ENCODE assay signal across 8 cellular contexts in genomic region chr12:123384994-123385376, GRCh38. TPM values are rescaled to one million over a fixed set of nuclear protein-coding genes. Genes with fewer than 3 reads are reported as not detected.
DNase-seq lines count a peak whose midpoint lies in the region; ATAC-seq and TF ChIP-seq lines count a peak whose summit lies in the region.

No MANE protein-coding gene starts in this region.

- ATAC-seq in HG02759 (IDR thresholded peaks at IDR 0.05; ENCODE audit: unreplicated experiment) (no peak), GM21390 (IDR thresholded peaks at IDR 0.05; ENCODE audit: unreplicated experiment) (no peak), HG03159 (IDR thresholded peaks at IDR 0.05; ENCODE audit: unreplicated experiment) (no peak)

- peak overlapping the region; percentile 33 for H3K27ac ChIP-seq in SJCRH30

- H3K4me1 ChIP-seq in HAP-1 (peaks cover 18% of the 10 kb centered on the region), SJCRH30 (peaks cover 12% of the 10 kb centered on the region), skeletal muscle satellite cell (ENCODE audit: control insufficient read depth, insufficient read depth, low read length) (peaks cover 16% of the 10 kb centered on the region)

- peak overlapping the region; percentile 97 for H3K4me2 ChIP-seq in skeletal muscle satellite cell (ENCODE audit: low read length)

- H3K36me3 ChIP-seq in HAP-1 (replicated peaks) = peaks cover 11% of the 10 kb centered on the region
- no peaks in the 10 kb centered on the region for H3K36me3 ChIP-seq in SJCRH30
- H3K36me3 ChIP-seq in skeletal muscle satellite cell (ENCODE audit: insufficient read depth, low read length) = peaks cover 2% of the 10 kb centered on the region

- in situ Hi-C loops in HAP-1 (cut with MboI; ENCODE audit: low sequenced_read_pairs) = no loop called here

- peak overlapping the region; percentile 85 for H3K9ac ChIP-seq in skeletal muscle satellite cell (ENCODE audit: low read depth, low read length)

- peak; percentile 38 for TF ChIP-seq CTCF in fibroblast of the aortic adventitia (IDR thresholded peaks at IDR 0.05; ENCODE audit: insufficient read depth, low read length)

- peak overlapping the region; percentile 92 for H3K4me3 ChIP-seq in HAP-1
- H3K4me3 ChIP-seq in SJCRH30 = peak overlapping the region; percentile 75
- peak overlapping the region; percentile 83 for H3K4me3 ChIP-seq in fibroblast of the aortic adventitia (ENCODE audit: low read depth, low read length)
- peak overlapping the region; percentile 85 for H3K4me3 ChIP-seq in skeletal muscle satellite cell (ENCODE audit: low read length)

- H3K9me3 ChIP-seq in HAP-1 (no peaks in the 10 kb centered on the region), SJCRH30 (replicated peaks) (no peaks in the 10 kb centered on the region), skeletal muscle satellite cell (replicated peaks; ENCODE audit: low read length) (no peaks in the 10 kb centered on the region)

- DNase-seq in HAP-1 (ENCODE audit: low spot score in 2 of 2) = no peak
- DNase-seq in SJCRH30 = no peak
- DNase-seq in fibroblast of the aortic adventitia (ENCODE audit: low read depth) = peak; percentile 87
- DNase-seq in NCI-H1694 (lab: John Stamatoyannopoulos, UW) = no peak

- H3K27me3 ChIP-seq in HAP-1 (ENCODE audit: low read depth) (no peaks in the 10 kb centered on the region), SJCRH30 (no peaks in the 10 kb centered on the region), skeletal muscle satellite cell (ENCODE audit: control insufficient read depth, insufficient read depth, low read length) (no peaks in the 10 kb centered on the region)

RNA-seq across cellular contexts. Expression of gene KMT5A, which starts 1.1 kb away (rescaled TPM):
- total RNA-seq in SJCRH30 (2014; rRNA removed; shearing (Covaris generic)) = 43.6 and 53.5 TPM in 2 replicates
- total RNA-seq in fibroblast of the aortic adventitia (ENCODE audit: low replicate concordance) = 46.5 and 63.1 TPM in 2 replicates
- total RNA-seq in skeletal muscle satellite cell (2012; rRNA removed) = 38.0 and 45.4 TPM in 2 replicates

RNA-seq across cellular contexts. Expression of gene SBNO1, which starts 20.3 kb away (rescaled TPM):
- total RNA-seq in SJCRH30 (2014; rRNA removed; shearing (Covaris generic)) = 38.4 and 40.8 TPM in 2 replicates
- total RNA-seq in fibroblast of the aortic adventitia (ENCODE audit: low replicate concordance) = 38.6 and 70.6 TPM in 2 replicates
- 23.8 and 28.4 TPM in 2 replicates for total RNA-seq in skeletal muscle satellite cell (2012; rRNA removed)

RNA-seq across cellular contexts. Expression of gene RILPL2, which starts 51.5 kb away (rescaled TPM):
- total RNA-seq in SJCRH30 (2014; rRNA removed; shearing (Covaris generic)) = 1.8 and 2.2 TPM in 2 replicates
- 3.6 and 7.4 TPM in 2 replicates for total RNA-seq in fibroblast of the aortic adventitia (ENCODE audit: low replicate concordance)
- total RNA-seq in skeletal muscle satellite cell (2012; rRNA removed) = 1.3 and 2.3 TPM in 2 replicates
